9 cellular contexts compared by ENCODE assay signal in genomic region chr6:157443066-157443800, GRCh38.
A peak's percentile ranks its signal among the peaks of the same experiment; 100 is the strongest.
DNase-seq lines count a peak whose midpoint lies in the region; ATAC-seq and TF ChIP-seq lines count a peak whose summit lies in the region.
"Had no signal": no experiment of that assay in that cellular context is flagged by ENCODE, and none has a peak within 500 bp of the region (broad histone marks: within the 10 kb centered on the region; RNA-seq: fewer than 3 reads in every experiment).

No MANE protein-coding gene starts in this region.

- H3K27ac Mint-ChIP-seq in Caco-2 (ENCODE audit: unreplicated experiment) = peak overlapping the region; percentile 61

- no peaks in the 10 kb centered on the region for H3K4me1 Mint-ChIP-seq in Caco-2 (ENCODE audit: low read depth, unreplicated experiment)

- ATAC-seq in GM19463 (IDR thresholded peaks at IDR 0.05; ENCODE audit: unreplicated experiment) (peak; percentile 96), HG03280 (IDR thresholded peaks at IDR 0.05; ENCODE audit: unreplicated experiment) (peak; percentile 82), mucosa of descending colon (no peak)

- H3K27me3 Mint-ChIP-seq in Caco-2 (ENCODE audit: insufficient read depth, unreplicated experiment) = no peaks in the 10 kb centered on the region

- intact Hi-C loops in Caco-2 (cut with micrococcal nuclease; ENCODE audit: unreplicated experiment) = no loop called here
- intact Hi-C loops in mucosa of descending colon (cut with DNase I, micrococcal nuclease) = no loop called here

- H3K27me3 ChIP-seq in Caco-2 (replicated peaks; ENCODE audit: control insufficient read depth, insufficient read depth, low read length) = no peaks in the 10 kb centered on the region

- no peaks in the 10 kb centered on the region for H3K4me1 ChIP-seq in Caco-2
- no peaks in the 10 kb centered on the region for H3K4me1 ChIP-seq in mucosa of descending colon (ENCODE audit: low read depth)

- CTCF ChIA-PET in Caco-2 (lab: Charles Lee) = no interaction called here

- H3K36me3 ChIP-seq in Caco-2 (ENCODE audit: control insufficient read depth, insufficient read depth, low read length) (no peaks in the 10 kb centered on the region), mucosa of descending colon (ENCODE audit: low read depth) (no peaks in the 10 kb centered on the region)

- TF ChIP-seq CTCF in Caco-2 (IDR thresholded peaks at IDR 0.05; ENCODE audit: insufficient read depth in 1 of 2, low read depth in 1 of 2, low read length in 1 of 2, severe bottlenecking in 1 of 2, unreplicated experiment in 1 of 2) (no peak), astrocyte of the spinal cord (IDR thresholded peaks at IDR 0.05; ENCODE audit: low read depth, low read length) (no peak), mucosa of descending colon (IDR thresholded peaks at IDR 0.05) (no peak)

- in situ Hi-C loops in astrocyte of the spinal cord (cut with HindIII; ENCODE audit: low sequenced_read_pairs) = no loop called here

- H3K4me3 ChIP-seq in Caco-2 (ENCODE audit: low read depth, low read length) (no peak overlapping the region), astrocyte of the spinal cord (ENCODE audit: low read depth, low read length) (no peak overlapping the region), mucosa of descending colon (no peak overlapping the region)

- H3K4me3 Mint-ChIP-seq in Caco-2 (ENCODE audit: unreplicated experiment) = no peak overlapping the region

- peaks cover 28% of the 10 kb centered on the region for H3K36me3 Mint-ChIP-seq in Caco-2 (ENCODE audit: insufficient read depth, unreplicated experiment)

- POLR2A ChIA-PET in Caco-2 (lab: Charles Lee) = no interaction called here

- no TSS peak for BruUV-seq in Caco-2 (replicated peaks; lab: Mats Ljungman, UMichigan)

- DNase-seq in Caco-2 = no peak
- DNase-seq in astrocyte of the spinal cord (ENCODE audit: low read depth, low spot score) = peak; percentile 90
- no peak for DNase-seq in mucosa of descending colon
- DNase-seq in activated CD4-positive, CD25-positive, alpha-beta regulatory T cell (lab: John Stamatoyannopoulos, UW) = no peak
- DNase-seq in NCI-H187 treated with DMSO at 0.1 percent for 48 hours (lab: John Stamatoyannopoulos, UW) = no peak
- DNase-seq in CD1c-positive myeloid dendritic cell (ENCODE audit: extremely low spot score) = no peak
- DNase-seq: stimulated activated CD4-positive, alpha-beta T cell treated with anti-CD3 and anti-CD28 coated beads, Interleukin-4, amount 100 ng/mL, for 1 hour had no signal

- no peaks in the 10 kb centered on the region for H3K9me3 Mint-ChIP-seq in Caco-2 (ENCODE audit: unreplicated experiment)

- H3K9me3 ChIP-seq in Caco-2 = no peaks in the 10 kb centered on the region
- H3K9me3 ChIP-seq in mucosa of descending colon = no peaks in the 10 kb centered on the region
